19 cellular contexts compared by ENCODE assay signal in genomic region chr1:36326499-36326898, GRCh38. TPM values are rescaled to one million over a fixed set of nuclear protein-coding genes. Genes with fewer than 3 reads are reported as not detected.
A peak's percentile ranks its signal among the peaks of the same experiment; 100 is the strongest.
DNase-seq lines count a peak whose midpoint lies in the region; ATAC-seq and TF ChIP-seq lines count a peak whose summit lies in the region.
"Had no signal": no experiment of that assay in that cellular context is flagged by ENCODE, and none has a peak within 500 bp of the region (broad histone marks: within the 10 kb centered on the region; RNA-seq: fewer than 3 reads in every experiment).

No MANE protein-coding gene starts in this region.

- H3K9ac ChIP-seq in neuronal stem cell (ENCODE audit: low read depth, low read length, poor library complexity) = no peak overlapping the region
- H3K9ac ChIP-seq: neural progenitor cell had no signal

- peaks cover 4% of the 10 kb centered on the region; the same call in 1 of the 2 replicates for H3K27me3 Mint-ChIP-seq in HFFc6 (ENCODE audit: insufficient read depth)
- H3K27me3 Mint-ChIP-seq in activated T-helper 17 cell treated with anti-CD3 and anti-CD28 coated beads, Interleukin-2, amount 50 U/mL, for 72 hours = no peaks in the 10 kb centered on the region
- peaks cover 0 to 11% (median 0%) of the 10 kb centered on the region in 5 donors for H3K27me3 Mint-ChIP-seq in naive thymus-derived CD4-positive, alpha-beta T cell

- peaks cover 0 to 9% of the 10 kb centered on the region in 2 donors for H3K36me3 ChIP-seq in neuronal stem cell (replicated peaks in 1 of 2; ENCODE audit: control insufficient read depth in 2 of 2, insufficient read depth in 2 of 2, low read length in 2 of 2)
- no peaks in the 10 kb centered on the region for H3K36me3 ChIP-seq in naive thymus-derived CD4-positive, alpha-beta T cell (ENCODE audit: control insufficient read depth in 2 of 3, insufficient read depth in 3 of 3, low read length in 3 of 3)
- H3K36me3 ChIP-seq: esophagus squamous epithelium, neural progenitor cell had no signal

- H3K4me2 ChIP-seq in neuronal stem cell (ENCODE audit: insufficient read depth, low read length, poor library complexity, severe bottlenecking) = no peak overlapping the region
- H3K4me2 ChIP-seq: neural progenitor cell had no signal

- peak overlapping the region; percentile 14 for H2AK5ac ChIP-seq in neuronal stem cell (ENCODE audit: low read depth, low read length)

- ATAC-seq in activated T-helper 17 cell treated with anti-CD3 and anti-CD28 coated beads, Interleukin-2, amount 50 U/mL, for 72 hours (replicated peaks) = no peak
- ATAC-seq in naive thymus-derived CD4-positive, alpha-beta T cell = no peak
- ATAC-seq: activated T-cell treated with anti-CD3 and anti-CD28 coated beads, Interleukin-2, amount 50 U/mL, for 4 hours had no signal

- H2AFZ ChIP-seq in neuronal stem cell (ENCODE audit: low read length) = no peak overlapping the region
- H2AFZ ChIP-seq: neural progenitor cell had no signal

- no peak overlapping the region for H3K4ac ChIP-seq in neuronal stem cell (ENCODE audit: low read length)

- DNase-seq in NCI-H2227 (lab: John Stamatoyannopoulos, UW; ENCODE audit: unreplicated experiment) (peak; percentile 15), NCI-H2227 treated with DMSO at 0.1 percent for 48 hours (lab: John Stamatoyannopoulos, UW) (no peak), HFFc6 (no peak), neuronal stem cell (ENCODE audit: low spot score) (no peak), HK-2 (ENCODE audit: unreplicated experiment) (no peak), GM03348 (ENCODE audit: low spot score) (no peak)
- no peak for DNase-seq in naive thymus-derived CD4-positive, alpha-beta T cell
- DNase-seq: activated CD4-positive, alpha-beta T cell treated with anti-CD3 and anti-CD28 coated beads, Interleukin-2, amount 50 U/mL, for 4 hours; activated T-cell treated with anti-CD3 and anti-CD28 coated beads, Interleukin-2, amount 50 U/mL, for 4 hours; esophagus squamous epithelium; glutamatergic neuron; NCI-H1694; NCI-H82; upper lobe of left lung had no signal

- no peaks in the 10 kb centered on the region for H3K9me3 Mint-ChIP-seq in HFFc6
- no peaks in the 10 kb centered on the region for H3K9me3 Mint-ChIP-seq in activated T-helper 17 cell treated with anti-CD3 and anti-CD28 coated beads, Interleukin-2, amount 50 U/mL, for 72 hours
- H3K9me3 Mint-ChIP-seq in naive thymus-derived CD4-positive, alpha-beta T cell = no peaks in the 10 kb centered on the region
- H3K9me3 Mint-ChIP-seq: activated T-cell treated with anti-CD3 and anti-CD28 coated beads, Interleukin-2, amount 50 U/mL, for 4 hours; memory B cell; neural progenitor cell had no signal

- WGBS in neuronal stem cell (ENCODE audit: extremely low coverage in 2 of 2, insufficient read length in 2 of 2, insufficient replicate concordance in 1 of 2), 2 donors = no CpG with 5 or more reads among the region's 6 CpGs

- no peak overlapping the region for H3K27ac ChIP-seq in neuronal stem cell (replicated peaks; ENCODE audit: low read length)
- no peak overlapping the region for H3K27ac ChIP-seq in naive thymus-derived CD4-positive, alpha-beta T cell (ENCODE audit: low read depth, low read length)
- H3K27ac ChIP-seq: C4-2B, esophagus squamous epithelium, neural progenitor cell had no signal

- no peak for TF ChIP-seq CTCF in HFFc6 (IDR thresholded peaks at IDR 0.05)

- H2BK120ac ChIP-seq in neuronal stem cell (ENCODE audit: low read depth, low read length) = no peak overlapping the region

- H4K8ac ChIP-seq in neuronal stem cell (ENCODE audit: low read depth, low read length) = no peak overlapping the region

- CTCF ChIA-PET in naive thymus-derived CD4-positive, alpha-beta T cell (lab: Charles Lee) = interaction anchor here (2.5 kb wide), 1 partner anchor 16 kb away, joined by 9 read pairs; no protein-coding TSS in a partner anchor

- POLR2A ChIA-PET in naive thymus-derived CD4-positive, alpha-beta T cell (lab: Charles Lee) = no interaction called here

- peaks cover 0 to 23% (median 0%) of the 10 kb centered on the region in 3 experiments for H3K27me3 ChIP-seq in neuronal stem cell (ENCODE audit: control insufficient read depth in 3 of 3, insufficient read depth in 3 of 3, low read depth in 1 of 3, low read length in 3 of 3)
- H3K27me3 ChIP-seq in naive thymus-derived CD4-positive, alpha-beta T cell (ENCODE audit: control insufficient read depth in 2 of 2, insufficient read depth in 2 of 2, low read length in 2 of 2) = no peaks in the 10 kb centered on the region
- H3K27me3 ChIP-seq: upper lobe of left lung had no signal

- peaks cover 47% of the 10 kb centered on the region for H3K4me1 Mint-ChIP-seq in HFFc6 (ENCODE audit: low read depth)
- H3K4me1 Mint-ChIP-seq in activated T-helper 17 cell treated with anti-CD3 and anti-CD28 coated beads, Interleukin-2, amount 50 U/mL, for 72 hours = peaks cover 18% of the 10 kb centered on the region
- peaks cover 7 to 31% (median 18%) of the 10 kb centered on the region in 7 donors for H3K4me1 Mint-ChIP-seq in naive thymus-derived CD4-positive, alpha-beta T cell

- H3K79me1 ChIP-seq in neuronal stem cell (ENCODE audit: low read depth, low read length) = no peaks in the 10 kb centered on the region

- H3K18ac ChIP-seq in neuronal stem cell (ENCODE audit: low read length) = no peak overlapping the region

- H2BK15ac ChIP-seq in neuronal stem cell (ENCODE audit: low read length) = no peak overlapping the region

- H4K91ac ChIP-seq in neuronal stem cell (ENCODE audit: low read depth, low read length, poor library complexity) = no peak overlapping the region

- H2BK12ac ChIP-seq in neuronal stem cell (ENCODE audit: low read length) = no peak overlapping the region

- H3K4me3 ChIP-seq in neuronal stem cell (ENCODE audit: low read length in 2 of 2) = no peak overlapping the region
- no peak overlapping the region for H3K4me3 ChIP-seq in naive thymus-derived CD4-positive, alpha-beta T cell (ENCODE audit: low read length)
- H3K4me3 ChIP-seq: esophagus squamous epithelium, neural progenitor cell, upper lobe of left lung had no signal

- no peak overlapping the region for H3K23ac ChIP-seq in neuronal stem cell (ENCODE audit: low read depth, low read length, poor library complexity)

- H2BK5ac ChIP-seq in neuronal stem cell (ENCODE audit: low read length) = no peak overlapping the region

- intact Hi-C loops in naive thymus-derived CD4-positive, alpha-beta T cell (cut with micrococcal nuclease) = no loop called here

- no peak overlapping the region for H3K4me3 Mint-ChIP-seq in HFFc6
- no peak overlapping the region for H3K4me3 Mint-ChIP-seq in activated T-helper 17 cell treated with anti-CD3 and anti-CD28 coated beads, Interleukin-2, amount 50 U/mL, for 72 hours
- no peak overlapping the region for H3K4me3 Mint-ChIP-seq in naive thymus-derived CD4-positive, alpha-beta T cell
- H3K4me3 Mint-ChIP-seq: activated T-cell treated with anti-CD3 and anti-CD28 coated beads, Interleukin-2, amount 50 U/mL, for 4 hours; memory B cell; neural progenitor cell had no signal

- peaks cover 0 to under 1% of the 10 kb centered on the region in 2 donors for H3K9me3 ChIP-seq in neuronal stem cell (replicated peaks in 1 of 2; ENCODE audit: control insufficient read depth in 2 of 2, insufficient read depth in 1 of 2, low read depth in 1 of 2, low read length in 2 of 2)
- H3K9me3 ChIP-seq in naive thymus-derived CD4-positive, alpha-beta T cell (ENCODE audit: control insufficient read depth in 2 of 3, low read length in 3 of 3) = no peaks in the 10 kb centered on the region
- H3K9me3 ChIP-seq: esophagus squamous epithelium, upper lobe of left lung had no signal

- no peak overlapping the region for H3K14ac ChIP-seq in neuronal stem cell (ENCODE audit: low read length)

- peak overlapping the region; percentile 80 for H3K27ac Mint-ChIP-seq in HFFc6
- peak overlapping the region; percentile 63 for H3K27ac Mint-ChIP-seq in activated T-helper 17 cell treated with anti-CD3 and anti-CD28 coated beads, Interleukin-2, amount 50 U/mL, for 72 hours
- H3K27ac Mint-ChIP-seq in naive thymus-derived CD4-positive, alpha-beta T cell = peak overlapping the region in 1 of 9 donors; percentile 68
- H3K27ac Mint-ChIP-seq: activated naive CD8-positive, alpha-beta T cell; memory B cell; neural progenitor cell had no signal

- peaks cover 12 to 20% of the 10 kb centered on the region in 2 donors for H3K4me1 ChIP-seq in neuronal stem cell (ENCODE audit: control insufficient read depth in 2 of 2, insufficient read depth in 1 of 2, low read depth in 1 of 2, low read length in 2 of 2)
- H3K4me1 ChIP-seq in naive thymus-derived CD4-positive, alpha-beta T cell (ENCODE audit: control insufficient read depth in 2 of 2, insufficient read depth in 2 of 2, low read length in 2 of 2) = peaks cover 10 to 11% of the 10 kb centered on the region in 2 donors

- H3K36me3 Mint-ChIP-seq in HFFc6 (ENCODE audit: low read depth) = peaks cover 8% of the 10 kb centered on the region; the same call in 1 of the 2 replicates
- peaks cover 15% of the 10 kb centered on the region for H3K36me3 Mint-ChIP-seq in activated T-helper 17 cell treated with anti-CD3 and anti-CD28 coated beads, Interleukin-2, amount 50 U/mL, for 72 hours (ENCODE audit: low read depth)
- H3K36me3 Mint-ChIP-seq in naive thymus-derived CD4-positive, alpha-beta T cell = peaks cover 0 to 3% (median 0%) of the 10 kb centered on the region in 5 donors
- H3K36me3 Mint-ChIP-seq: activated naive CD8-positive, alpha-beta T cell; memory B cell; neural progenitor cell had no signal

RNA-seq across cellular contexts. Expression of gene EVA1B, which starts 3.1 kb away (rescaled TPM):
- 100 to 1,000 TPM; 152 to 206 (median 155) TPM for total RNA-seq in HFFc6 (2021; fragmentation: NEBNext Ultra II Directional; extraction: Animal tissue kit (Norgen Biotek cat#: 25700))
- 1 to 10 TPM; 2.5 to 5.6 TPM for total RNA-seq in activated T-helper 17 cell treated with anti-CD3 and anti-CD28 coated beads, Interleukin-2, amount 50 U/mL, for 72 hours
- polyA plus RNA-seq in neuronal stem cell (2013, experiment 1 of 2) = 26.4 TPM
- polyA plus RNA-seq in neuronal stem cell (2013, experiment 2 of 2) = 25.2 TPM
- 10 to 100 TPM in 1 of 5 experiments, 1 to 10 TPM in 4; 1.5 to 12.5 (median 2.2) TPM for total RNA-seq in naive thymus-derived CD4-positive, alpha-beta T cell
- under 1 TPM; 0.43 to 0.66 TPM for polyA plus RNA-seq in naive thymus-derived CD4-positive, alpha-beta T cell

RNA-seq across cellular contexts. Expression of gene SH3D21, which starts 20.3 kb away (rescaled TPM):
- total RNA-seq in HFFc6 (2021; fragmentation: NEBNext Ultra II Directional; extraction: Animal tissue kit (Norgen Biotek cat#: 25700)) = 1 to 10 TPM; 2.7 to 5.3 (median 2.9) TPM
- total RNA-seq in activated T-helper 17 cell treated with anti-CD3 and anti-CD28 coated beads, Interleukin-2, amount 50 U/mL, for 72 hours = 100 to 1,000 TPM in 1 of 2 donors, 10 to 100 TPM in 1; 24.4 to 245 TPM
- polyA plus RNA-seq in neuronal stem cell (2013, experiment 1 of 2) = 3.3 TPM
- polyA plus RNA-seq in neuronal stem cell (2013, experiment 2 of 2) = 3.3 TPM
- 10 to 100 TPM in 1 of 5 experiments, 1 to 10 TPM in 4; 2.7 to 21.7 (median 3.1) TPM for total RNA-seq in naive thymus-derived CD4-positive, alpha-beta T cell
- under 1 TPM; 0.17 to 0.37 TPM for polyA plus RNA-seq in naive thymus-derived CD4-positive, alpha-beta T cell

RNA-seq across cellular contexts. Expression of gene STK40, which starts 59.2 kb away (rescaled TPM):
- total RNA-seq in HFFc6 (2021; fragmentation: NEBNext Ultra II Directional; extraction: Animal tissue kit (Norgen Biotek cat#: 25700)) = 10 to 100 TPM; 24.1 to 26.5 (median 25.1) TPM
- 10 to 100 TPM; 44.1 to 56.8 TPM for total RNA-seq in activated T-helper 17 cell treated with anti-CD3 and anti-CD28 coated beads, Interleukin-2, amount 50 U/mL, for 72 hours
- 49.4 TPM for polyA plus RNA-seq in neuronal stem cell (2013, experiment 1 of 2)
- 50.2 TPM for polyA plus RNA-seq in neuronal stem cell (2013, experiment 2 of 2)
- total RNA-seq in naive thymus-derived CD4-positive, alpha-beta T cell = 10 to 100 TPM; 27.6 to 56.8 (median 48.2) TPM
- 10 to 100 TPM; 28.0 to 43.1 TPM for polyA plus RNA-seq in naive thymus-derived CD4-positive, alpha-beta T cell

Comparison
In these comparisons a context has a peak if more than half of its experiments do, and no peak if none do; other contexts are left out.
1. RNA of gene EVA1B, which starts 3.1 kb away (total RNA-seq): 152 to 206 TPM in HFFc6; 2.5 to 5.6 TPM in activated T-helper 17 cell treated with anti-CD3 and anti-CD28 coated beads, Interleukin-2, amount 50 U/mL, for 72 hours and 1.5 to 12.5 TPM in naive thymus-derived CD4-positive, alpha-beta T cell; every median in the first group is over 10 times any median in the second.